In the genomic region with DNA sequence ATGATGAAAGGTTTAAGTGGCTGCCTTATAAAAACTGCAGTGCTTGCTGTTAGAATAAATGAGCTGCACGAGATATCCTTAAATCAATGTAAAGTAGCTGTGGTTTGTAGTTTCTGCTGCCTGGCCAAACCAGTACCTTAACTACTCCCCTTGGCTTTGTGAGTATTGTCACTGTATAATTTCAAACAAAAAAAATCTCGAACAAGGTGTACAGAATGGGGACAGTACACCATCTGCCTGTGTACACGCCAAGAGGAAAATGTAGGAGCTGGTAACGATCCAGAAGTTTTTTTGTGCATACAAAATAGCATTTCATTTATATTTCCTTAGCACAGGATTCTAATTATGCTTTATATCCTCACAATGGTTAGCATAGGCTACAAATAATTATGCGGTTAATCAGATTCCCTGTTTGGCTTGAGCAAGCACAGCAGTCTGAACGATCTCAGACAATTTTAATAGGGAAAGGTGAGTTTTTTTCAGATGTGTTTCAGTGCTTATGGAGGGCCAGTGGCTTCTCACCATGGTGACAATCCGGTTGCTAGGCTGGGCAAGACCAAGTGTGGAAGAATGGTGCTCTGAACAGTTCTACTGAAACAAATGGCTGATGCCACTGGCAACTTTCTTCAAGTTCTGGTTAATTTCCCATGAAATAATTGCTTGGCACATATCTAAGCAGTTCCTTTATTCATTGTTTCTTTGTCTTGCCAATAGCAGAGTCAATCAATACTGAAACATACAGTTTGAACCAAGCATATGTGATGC, we compare ENCODE assay signal across 20 cellular contexts. TPM values are rescaled to one million over a fixed set of nuclear protein-coding genes. Genes with fewer than 3 reads are reported as not detected.
A peak's percentile ranks its signal among the peaks of the same experiment; 100 is the strongest.
DNase-seq lines count a peak whose midpoint lies in the region; ATAC-seq and TF ChIP-seq lines count a peak whose summit lies in the region.
"Had no signal": no experiment of that assay in that cellular context is flagged by ENCODE, and none has a peak within 500 bp of the region (broad histone marks: within the 10 kb centered on the region; RNA-seq: fewer than 3 reads in every experiment).

No MANE protein-coding gene starts in this region.

- H3K27ac Mint-ChIP-seq in GM23338, result peak overlapping the region; percentile 59
- H3K27ac Mint-ChIP-seq: activated T-cell treated with anti-CD3 and anti-CD28 coated beads, Interleukin-2, amount 50 U/mL, for 72 hours; memory B cell had no signal

- H3K27ac ChIP-seq in GM23338 (ENCODE audit: low read depth), result no peak overlapping the region
- peak overlapping the region; percentile 80 for H3K27ac ChIP-seq in VCaP
- no peak overlapping the region for H3K27ac ChIP-seq in SJCRH30
- H3K27ac ChIP-seq: SK-N-MC had no signal

- ATAC-seq in GM23338 (no peak), HG03159 (IDR thresholded peaks at IDR 0.05; ENCODE audit: unreplicated experiment) (no peak)
- ATAC-seq: activated T-cell treated with anti-CD3 and anti-CD28 coated beads, Interleukin-2, amount 50 U/mL, for 72 hours had no signal

- H2AFZ ChIP-seq in GM23338, result no peak overlapping the region

- H3K4me1 Mint-ChIP-seq in GM23338, result no peaks in the 10 kb centered on the region
- H3K4me1 Mint-ChIP-seq: memory B cell had no signal

- H3K4me2 ChIP-seq in GM23338, result no peak overlapping the region

- no peaks in the 10 kb centered on the region for H3K79me2 ChIP-seq in GM23338 (replicated peaks; ENCODE audit: insufficient read depth)

- peaks cover 3% of the 10 kb centered on the region for H3K27me3 Mint-ChIP-seq in GM23338 (ENCODE audit: insufficient read depth, low read depth, poor library complexity)
- H3K27me3 Mint-ChIP-seq: memory B cell had no signal

- intact Hi-C loops in lower leg skin (cut with DNase I; ENCODE audit: low total_unique reads), result no loop called here

- no peaks in the 10 kb centered on the region for H3K9me2 ChIP-seq in GM23338 (ENCODE audit: insufficient read depth)

- H3K36me3 ChIP-seq in GM23338 (ENCODE audit: insufficient read depth), result peaks cover 30% of the 10 kb centered on the region
- peaks cover 43% of the 10 kb centered on the region for H3K36me3 ChIP-seq in SJCRH30

- H3K36me3 Mint-ChIP-seq in GM23338 (ENCODE audit: low read depth), result peaks cover 44% of the 10 kb centered on the region

- TF ChIP-seq CTCF in GM23338 (conservative IDR thresholded peaks at IDR 0.05; ENCODE audit: low read depth in 2 of 2) (no peak), VCaP (conservative IDR thresholded peaks at IDR 0.05) (no peak), lower leg skin (IDR thresholded peaks at IDR 0.05) (no peak)

- no peak overlapping the region for H3K4me3 ChIP-seq in GM23338
- no peak overlapping the region for H3K4me3 ChIP-seq in lower leg skin (ENCODE audit: low read depth, poor library complexity, severe bottlenecking)
- H3K4me3 ChIP-seq in SJCRH30, result no peak overlapping the region
- H3K4me3 ChIP-seq: SK-N-MC had no signal

- no peak overlapping the region for H3K4me3 Mint-ChIP-seq in GM23338
- H3K4me3 Mint-ChIP-seq: activated T-cell treated with anti-CD3 and anti-CD28 coated beads, Interleukin-2, amount 50 U/mL, for 72 hours; memory B cell had no signal

- H3K27me3 ChIP-seq in GM23338 (ENCODE audit: insufficient read depth) (no peaks in the 10 kb centered on the region), SJCRH30 (no peaks in the 10 kb centered on the region)

- TF ChIP-seq POLR2A in lower leg skin (IDR thresholded peaks at IDR 0.05), result no peak

- no peaks in the 10 kb centered on the region for H3K9me3 Mint-ChIP-seq in GM23338
- H3K9me3 Mint-ChIP-seq: activated T-cell treated with anti-CD3 and anti-CD28 coated beads, Interleukin-2, amount 50 U/mL, for 72 hours; memory B cell had no signal

- WGBS in lower leg skin, 2 donors, result 75 to 84% methylated on average over 7 of the region's 7 CpGs

- DNase-seq in GM23338 (ENCODE audit: low spot score), result no peak
- DNase-seq in NCI-H2081 treated with DMSO at 0.1 percent for 48 hours (lab: John Stamatoyannopoulos, UW), result peak; percentile 83
- peak; percentile 13 for DNase-seq in middle frontal gyrus (ENCODE audit: extremely low spot score, low spot score)
- no peak for DNase-seq in lower leg skin (ENCODE audit: low spot score in 2 of 2)
- no peak for DNase-seq in OCI-M2 (lab: John Stamatoyannopoulos, UW; ENCODE audit: unreplicated experiment)
- no peak for DNase-seq in SJCRH30
- DNase-seq: activated CD4-positive, alpha-beta T cell treated with anti-CD3 and anti-CD28 coated beads, Interleukin-2, amount 50 U/mL, for 4 hours; activated T-cell treated with anti-CD3 and anti-CD28 coated beads, Interleukin-2, amount 50 U/mL, for 72 hours; central memory CD4-positive, alpha-beta T cell; GOT3; NCI-H2227 treated with DMSO at 0.1 percent for 48 hours; retina had no signal

- H3K4me1 ChIP-seq in GM23338 (ENCODE audit: insufficient read depth) (no peaks in the 10 kb centered on the region), SJCRH30 (no peaks in the 10 kb centered on the region)

- no peaks in the 10 kb centered on the region for H3F3A ChIP-seq in GM23338 (replicated peaks; ENCODE audit: low read depth)

- H3K9me3 ChIP-seq in SJCRH30 (replicated peaks), result no peaks in the 10 kb centered on the region

- H4K20me1 ChIP-seq in GM23338 (replicated peaks; ENCODE audit: insufficient read depth), result no peaks in the 10 kb centered on the region

TF ChIP-seq in GM23338, 12 proteins besides CTCF, POLR2A, EP300 and RAD21:
- TF ChIP-seq, protein P1, sequence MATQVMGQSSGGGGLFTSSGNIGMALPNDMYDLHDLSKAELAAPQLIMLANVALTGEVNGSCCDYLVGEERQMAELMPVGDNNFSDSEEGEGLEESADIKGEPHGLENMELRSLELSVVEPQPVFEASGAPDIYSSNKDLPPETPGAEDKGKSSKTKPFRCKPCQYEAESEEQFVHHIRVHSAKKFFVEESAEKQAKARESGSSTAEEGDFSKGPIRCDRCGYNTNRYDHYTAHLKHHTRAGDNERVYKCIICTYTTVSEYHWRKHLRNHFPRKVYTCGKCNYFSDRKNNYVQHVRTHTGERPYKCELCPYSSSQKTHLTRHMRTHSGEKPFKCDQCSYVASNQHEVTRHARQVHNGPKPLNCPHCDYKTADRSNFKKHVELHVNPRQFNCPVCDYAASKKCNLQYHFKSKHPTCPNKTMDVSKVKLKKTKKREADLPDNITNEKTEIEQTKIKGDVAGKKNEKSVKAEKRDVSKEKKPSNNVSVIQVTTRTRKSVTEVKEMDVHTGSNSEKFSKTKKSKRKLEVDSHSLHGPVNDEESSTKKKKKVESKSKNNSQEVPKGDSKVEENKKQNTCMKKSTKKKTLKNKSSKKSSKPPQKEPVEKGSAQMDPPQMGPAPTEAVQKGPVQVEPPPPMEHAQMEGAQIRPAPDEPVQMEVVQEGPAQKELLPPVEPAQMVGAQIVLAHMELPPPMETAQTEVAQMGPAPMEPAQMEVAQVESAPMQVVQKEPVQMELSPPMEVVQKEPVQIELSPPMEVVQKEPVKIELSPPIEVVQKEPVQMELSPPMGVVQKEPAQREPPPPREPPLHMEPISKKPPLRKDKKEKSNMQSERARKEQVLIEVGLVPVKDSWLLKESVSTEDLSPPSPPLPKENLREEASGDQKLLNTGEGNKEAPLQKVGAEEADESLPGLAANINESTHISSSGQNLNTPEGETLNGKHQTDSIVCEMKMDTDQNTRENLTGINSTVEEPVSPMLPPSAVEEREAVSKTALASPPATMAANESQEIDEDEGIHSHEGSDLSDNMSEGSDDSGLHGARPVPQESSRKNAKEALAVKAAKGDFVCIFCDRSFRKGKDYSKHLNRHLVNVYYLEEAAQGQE (IDR thresholded peaks at IDR 0.05; ENCODE audit: unreplicated experiment), result no peak
- no peak for TF ChIP-seq JUNB (IDR thresholded peaks at IDR 0.05; ENCODE audit: unreplicated experiment)
- no peak for TF ChIP-seq NANOG (IDR thresholded peaks at IDR 0.05; ENCODE audit: borderline replicate concordance)
- TF ChIP-seq EZH2phosphoT487 (IDR thresholded peaks at IDR 0.05; ENCODE audit: unreplicated experiment), result no peak
- no peak for TF ChIP-seq STAT1 (IDR thresholded peaks at IDR 0.05; ENCODE audit: unreplicated experiment)
- TF ChIP-seq EZH2 (IDR thresholded peaks at IDR 0.05; ENCODE audit: low read depth, unreplicated experiment), result no peak
- TF ChIP-seq, protein P2, sequence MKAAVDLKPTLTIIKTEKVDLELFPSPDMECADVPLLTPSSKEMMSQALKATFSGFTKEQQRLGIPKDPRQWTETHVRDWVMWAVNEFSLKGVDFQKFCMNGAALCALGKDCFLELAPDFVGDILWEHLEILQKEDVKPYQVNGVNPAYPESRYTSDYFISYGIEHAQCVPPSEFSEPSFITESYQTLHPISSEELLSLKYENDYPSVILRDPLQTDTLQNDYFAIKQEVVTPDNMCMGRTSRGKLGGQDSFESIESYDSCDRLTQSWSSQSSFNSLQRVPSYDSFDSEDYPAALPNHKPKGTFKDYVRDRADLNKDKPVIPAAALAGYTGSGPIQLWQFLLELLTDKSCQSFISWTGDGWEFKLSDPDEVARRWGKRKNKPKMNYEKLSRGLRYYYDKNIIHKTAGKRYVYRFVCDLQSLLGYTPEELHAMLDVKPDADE (IDR thresholded peaks at IDR 0.05), result no peak

RNA-seq across cellular contexts. Expression of a gene that starts 20.8 kb away (rescaled TPM):
- total RNA-seq in GM23338 (2014; rRNA removed; shearing (Covaris generic)), result 122 and 174 TPM in 2 replicates
- polyA plus RNA-seq in GM23338 (2016; fragmentation: Nextera tagmentation; extraction: Ambion mirVana), result 711 and 755 TPM in 2 replicates
- total RNA-seq in lower leg skin, result 100 to 1,000 TPM in 1 of 4 donors, 10 to 100 TPM in 3; 61.5 to 106 (median 87.4) TPM
- 127 and 135 TPM in 2 replicates for total RNA-seq in SJCRH30 (2014; rRNA removed; shearing (Covaris generic))

RNA-seq across cellular contexts. Expression of a gene that starts 36.8 kb away (rescaled TPM):
- not detected in 2 replicates for total RNA-seq in GM23338 (2014; rRNA removed; shearing (Covaris generic))
- polyA plus RNA-seq in GM23338 (2016; fragmentation: Nextera tagmentation; extraction: Ambion mirVana), result not detected in 2 replicates
- total RNA-seq in lower leg skin, result 100 to 1,000 TPM in 1 of 4 donors, 10 to 100 TPM in 2, under 1 TPM in 1; 0.30 to 115 (median 39.2) TPM
- total RNA-seq in SJCRH30 (2014; rRNA removed; shearing (Covaris generic)), result not detected in 2 replicates
- total RNA-seq: activated T-cell treated with anti-CD3 and anti-CD28 coated beads, Interleukin-2, amount 50 U/mL, for 72 hours; endothelial cell of umbilical vein; frontal cortex; HT1080 had no signal
- polyA plus RNA-seq: BJ, endothelial cell of umbilical vein had no signal

RNA-seq across cellular contexts. Expression of a gene that starts 39.0 kb away (rescaled TPM):
- total RNA-seq in GM23338 (2014; rRNA removed; shearing (Covaris generic)), result 89.0 and 94.3 TPM in 2 replicates
- polyA plus RNA-seq in GM23338 (2016; fragmentation: Nextera tagmentation; extraction: Ambion mirVana), result 125 and 130 TPM in 2 replicates
- total RNA-seq in lower leg skin, result 10 to 100 TPM; 13.8 to 18.3 (median 17.0) TPM
- total RNA-seq in SJCRH30 (2014; rRNA removed; shearing (Covaris generic)), result 63.0 and 63.6 TPM in 2 replicates

Comparison
In these comparisons a context has a peak if more than half of its experiments do, and no peak if none do; other contexts are left out.
1. DNase-seq: peak in NCI-H2081 treated with DMSO at 0.1 percent for 48 hours (single experiment) and middle frontal gyrus (single experiment); none in GM23338 (single experiment), lower leg skin (0 of 2), OCI-M2 (single experiment) and SJCRH30 (0 of 2).